Comparison of ENCODE assay signal across 8 cellular contexts in genomic region chr12:98002887-98003493, GRCh38.
A peak's percentile ranks its signal among the peaks of the same experiment; 100 is the strongest.
DNase-seq lines count a peak whose midpoint lies in the region; ATAC-seq and TF ChIP-seq lines count a peak whose summit lies in the region.

No MANE protein-coding gene starts in this region.

- H3K4me3 ChIP-seq in brain microvascular endothelial cell (ENCODE audit: low read depth, low read length) (no peak overlapping the region), lower lobe of right lung (no peak overlapping the region)

- H3K9me3 ChIP-seq in lower lobe of right lung = no peaks in the 10 kb centered on the region

- H3K27me3 ChIP-seq in brain microvascular endothelial cell (replicated peaks) = no peaks in the 10 kb centered on the region
- H3K27me3 ChIP-seq in lower lobe of right lung (ENCODE audit: low read depth) = no peaks in the 10 kb centered on the region

- ATAC-seq in GM18519 (IDR thresholded peaks at IDR 0.05; ENCODE audit: low FRiP score, unreplicated experiment) = peak; percentile 74
- peak; percentile 54 for ATAC-seq in HG03378 (IDR thresholded peaks at IDR 0.05; ENCODE audit: unreplicated experiment)
- ATAC-seq in lower lobe of right lung = no peak
- no peak for ATAC-seq in HG03571 (IDR thresholded peaks at IDR 0.05; ENCODE audit: unreplicated experiment)

- intact Hi-C loops in lower lobe of right lung (cut with DNase I) = no loop called here

- DNase-seq in NCI-H460 (ENCODE audit: extremely low read depth, low read depth) (peak; percentile 48), brain microvascular endothelial cell (peak; percentile 13), lower lobe of right lung (no peak), T1000 (lab: John Stamatoyannopoulos, UW) (no peak)

- no peaks in the 10 kb centered on the region for H3K4me1 ChIP-seq in lower lobe of right lung

- H3K27ac ChIP-seq in C4-2B (no peak overlapping the region), brain microvascular endothelial cell (no peak overlapping the region), lower lobe of right lung (no peak overlapping the region)

- no peaks in the 10 kb centered on the region for H3K36me3 ChIP-seq in brain microvascular endothelial cell (replicated peaks)
- H3K36me3 ChIP-seq in lower lobe of right lung = no peaks in the 10 kb centered on the region

- in situ Hi-C loops in brain microvascular endothelial cell (cut with HindIII; ENCODE audit: low pct_ligation_motif_present, low sequenced_read_pairs) = no loop called here

- peak; percentile 70 for TF ChIP-seq CTCF in C4-2B (conservative IDR thresholded peaks at IDR 0.05)
- peak; percentile 63 for TF ChIP-seq CTCF in brain microvascular endothelial cell (IDR thresholded peaks at IDR 0.05; ENCODE audit: low read depth, low read length, missing control alignments)
- TF ChIP-seq CTCF in lower lobe of right lung (IDR thresholded peaks at IDR 0.05) = peak; percentile 33

Comparison
In these comparisons a context has a peak if more than half of its experiments do, and no peak if none do; other contexts are left out.
1. ATAC-seq: peak in GM18519 (single experiment) and HG03378 (single experiment); none in lower lobe of right lung (0 of 2) and HG03571 (single experiment).
2. DNase-seq: peak in NCI-H460 (single experiment) and brain microvascular endothelial cell (single experiment); none in lower lobe of right lung (single experiment) and T1000 (single experiment).
3. Peak in every context shown above with its lines, with median percentiles within 50 percentile points of each other: CTCF ChIP-seq.